8 cellular contexts compared by ENCODE assay signal in the genomic region with DNA sequence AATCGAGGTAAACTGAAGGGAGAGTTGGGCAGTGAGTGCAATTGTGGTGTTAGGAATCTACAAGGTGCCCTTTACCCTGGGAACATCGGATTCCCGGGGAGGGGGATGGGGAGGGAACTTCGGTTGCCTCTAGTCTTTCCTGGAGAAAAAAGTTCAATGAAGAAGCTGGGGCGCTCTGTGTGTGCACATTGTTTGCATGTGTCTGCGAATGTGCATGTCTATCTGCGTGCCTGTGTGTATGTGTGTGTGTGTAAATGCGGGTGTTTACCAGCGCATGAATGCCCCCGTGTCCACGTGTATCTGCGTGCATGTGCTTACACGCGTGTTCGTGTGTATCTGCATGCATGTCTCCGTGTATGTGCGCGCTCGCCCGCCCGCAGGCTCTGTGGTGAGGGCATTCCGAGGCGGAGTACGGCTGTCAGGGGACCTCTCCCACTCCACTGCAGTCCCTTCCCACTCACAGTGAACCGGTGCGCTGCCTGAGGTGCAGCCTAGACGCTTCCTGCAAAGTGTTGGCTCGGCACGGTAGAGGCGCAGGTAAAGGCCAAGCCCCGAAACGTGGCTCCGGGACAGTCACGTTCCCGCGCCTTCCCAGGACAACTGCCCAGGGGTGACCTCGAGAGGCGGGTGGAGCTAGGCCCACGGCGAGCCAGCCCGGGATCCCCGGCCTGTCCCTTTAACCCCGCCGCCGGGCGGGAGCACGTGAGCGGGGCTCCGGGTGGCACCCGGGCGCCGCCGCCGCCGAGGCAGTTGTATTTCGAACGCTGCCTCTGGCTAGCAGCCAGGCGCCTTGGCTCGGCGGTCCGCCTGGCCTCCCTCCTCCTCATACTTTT. TPM values are rescaled to one million over a fixed set of nuclear protein-coding genes. Genes with fewer than 3 reads are reported as not detected.
A peak's percentile ranks its signal among the peaks of the same experiment; 100 is the strongest.
DNase-seq lines count a peak whose midpoint lies in the region; ATAC-seq and TF ChIP-seq lines count a peak whose summit lies in the region.

No MANE protein-coding gene starts in this region.

- no peak overlapping the region for H3K27ac ChIP-seq in gastroesophageal sphincter

- ATAC-seq in activated CD8-positive, alpha-beta T cell treated with anti-CD3 and anti-CD28 coated beads for 36 hours: no peak
- ATAC-seq in gastroesophageal sphincter (peak; percentile 13), omental fat pad (ENCODE audit: low FRiP score) (peak; percentile 25), GM19455 (IDR thresholded peaks at IDR 0.05; ENCODE audit: unreplicated experiment) (no peak)

- peaks cover 46% of the 10 kb centered on the region for H3K27me3 Mint-ChIP-seq in activated CD8-positive, alpha-beta T cell treated with anti-CD3 and anti-CD28 coated beads for 36 hours

- TF ChIP-seq EP300 in gastroesophageal sphincter (IDR thresholded peaks at IDR 0.05): no peak

- H3K9me3 Mint-ChIP-seq in activated CD8-positive, alpha-beta T cell treated with anti-CD3 and anti-CD28 coated beads for 36 hours: peaks cover 2% of the 10 kb centered on the region

- peaks cover 96% of the 10 kb centered on the region for H3K27me3 ChIP-seq in gastroesophageal sphincter

- no peaks in the 10 kb centered on the region for H3K9me3 ChIP-seq in gastroesophageal sphincter

- H3K36me3 ChIP-seq in gastroesophageal sphincter: no peaks in the 10 kb centered on the region

- no peaks in the 10 kb centered on the region for H3K36me3 Mint-ChIP-seq in activated CD8-positive, alpha-beta T cell treated with anti-CD3 and anti-CD28 coated beads for 36 hours (ENCODE audit: low read depth)

- POLR2A ChIA-PET in activated CD8-positive, alpha-beta T cell treated with anti-CD3 and anti-CD28 coated beads for 36 hours (lab: Charles Lee): no interaction called here

- TF ChIP-seq POLR2A in gastroesophageal sphincter (IDR thresholded peaks at IDR 0.05): no peak

- H3K4me1 Mint-ChIP-seq in activated CD8-positive, alpha-beta T cell treated with anti-CD3 and anti-CD28 coated beads for 36 hours (ENCODE audit: low read depth): peaks cover 20% of the 10 kb centered on the region

- intact Hi-C loops in activated CD8-positive, alpha-beta T cell treated with anti-CD3 and anti-CD28 coated beads for 36 hours (cut with micrococcal nuclease): no loop called here

- CTCF ChIA-PET in activated CD8-positive, alpha-beta T cell treated with anti-CD3 and anti-CD28 coated beads for 36 hours (lab: Charles Lee): no interaction called here

- H3K4me1 ChIP-seq in gastroesophageal sphincter: peaks cover 0 to 40% (median 16%) of the 10 kb centered on the region in 3 donors

- H3K27ac Mint-ChIP-seq in activated CD8-positive, alpha-beta T cell treated with anti-CD3 and anti-CD28 coated beads for 36 hours: no peak overlapping the region

- no peak for TF ChIP-seq CTCF in activated CD8-positive, alpha-beta T cell treated with anti-CD3 and anti-CD28 coated beads for 36 hours (IDR thresholded peaks at IDR 0.05)
- TF ChIP-seq CTCF in gastroesophageal sphincter (IDR thresholded peaks at IDR 0.05) (no peak), omental fat pad (IDR thresholded peaks at IDR 0.05) (no peak)

- peak overlapping the region; percentile 67 for H3K4me3 Mint-ChIP-seq in activated CD8-positive, alpha-beta T cell treated with anti-CD3 and anti-CD28 coated beads for 36 hours

- WGBS in gastroesophageal sphincter (ENCODE audit: low coverage in 1 of 2), 2 donors: 1 to 6% methylated on average over 7 to 8 of the region's 61 CpGs

- DNase-seq in COLO829 (ENCODE audit: low spot score) (peak; percentile 64), HK-2 (ENCODE audit: unreplicated experiment) (peak; percentile 76), omental fat pad (ENCODE audit: low spot score) (no peak), NCI-H345 (lab: John Stamatoyannopoulos, UW) (no peak), middle frontal gyrus (ENCODE audit: extremely low spot score, low spot score) (no peak)
- peak; percentile 5 for DNase-seq in activated CD8-positive, alpha-beta T cell treated with anti-CD3 and anti-CD28 coated beads for 36 hours

- peak overlapping the region; percentile 50 to 62 for H3K4me3 ChIP-seq in gastroesophageal sphincter

RNA-seq across cellular contexts. Expression of gene HMGA2, which starts 0.6 kb away (rescaled TPM):
- total RNA-seq in activated CD8-positive, alpha-beta T cell treated with anti-CD3 and anti-CD28 coated beads for 36 hours: not detected
- total RNA-seq in gastroesophageal sphincter: under 1 TPM; 0.02 to 0.16 (median 0.14) TPM
- total RNA-seq in omental fat pad: 1 to 10 TPM in 1 of 4 donors, not detected in 3; 1.6 TPM

Comparison
In these comparisons a context has a peak if more than half of its experiments do, and no peak if none do; other contexts are left out.
1. DNase-seq: peak in COLO829 (single experiment), HK-2 (single experiment) and activated CD8-positive, alpha-beta T cell treated with anti-CD3 and anti-CD28 coated beads for 36 hours (single experiment); none in omental fat pad (single experiment), NCI-H345 (single experiment) and middle frontal gyrus (single experiment).
2. ATAC-seq: peak in gastroesophageal sphincter (single experiment) and omental fat pad (single experiment); none in activated CD8-positive, alpha-beta T cell treated with anti-CD3 and anti-CD28 coated beads for 36 hours (single experiment) and GM19455 (single experiment).